In the genomic region with DNA sequence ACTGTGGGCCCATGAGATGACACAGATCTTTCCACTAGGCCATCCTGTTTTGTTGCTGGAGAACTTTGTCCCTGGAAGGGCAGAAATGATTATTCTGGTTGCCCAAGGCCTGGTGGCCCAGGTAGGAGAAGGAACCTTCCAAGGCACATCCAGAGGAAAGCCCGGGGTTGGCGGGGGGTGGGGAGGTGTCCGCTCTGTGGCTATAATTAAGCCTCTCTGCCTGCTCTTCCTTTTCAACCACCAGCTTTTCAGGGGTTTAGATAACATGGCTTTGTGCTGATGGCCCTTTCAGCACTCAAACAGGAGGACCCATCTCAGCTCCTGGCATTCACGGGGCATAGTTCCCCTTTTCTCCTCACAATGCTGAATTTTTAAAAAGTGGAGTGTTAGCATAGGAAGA, we compare ENCODE assay signal across 15 cellular contexts.
A peak's percentile ranks its signal among the peaks of the same experiment; 100 is the strongest.
DNase-seq lines count a peak whose midpoint lies in the region; ATAC-seq and TF ChIP-seq lines count a peak whose summit lies in the region.
"Had no signal": no experiment of that assay in that cellular context is flagged by ENCODE, and none has a peak within 500 bp of the region (broad histone marks: within the 10 kb centered on the region; RNA-seq: fewer than 3 reads in every experiment).

No MANE protein-coding gene starts in this region.

- peaks cover 63% of the 10 kb centered on the region for H3K4me1 Mint-ChIP-seq in activated naive CD8-positive, alpha-beta T cell (ENCODE audit: low read depth)
- H3K4me1 Mint-ChIP-seq in activated naive CD8-positive, alpha-beta T cell treated with anti-CD3 and anti-CD28 coated beads for 36 hours = peaks cover 66% of the 10 kb centered on the region
- peaks cover 100% of the 10 kb centered on the region for H3K4me1 Mint-ChIP-seq in brain

- H3K9me3 Mint-ChIP-seq in activated naive CD8-positive, alpha-beta T cell (ENCODE audit: low read depth) = no peaks in the 10 kb centered on the region
- no peaks in the 10 kb centered on the region for H3K9me3 Mint-ChIP-seq in activated naive CD8-positive, alpha-beta T cell treated with anti-CD3 and anti-CD28 coated beads for 36 hours
- H3K9me3 Mint-ChIP-seq in brain = no peaks in the 10 kb centered on the region
- H3K9me3 Mint-ChIP-seq: activated naive CD4-positive, alpha-beta T cell treated with anti-CD3 and anti-CD28 coated beads, Interleukin-2, amount 10 ng/mL, durations not matched to agents 7 days and 5 days had no signal

- no peak overlapping the region for H3K4me3 ChIP-seq in NB4 (ENCODE audit: low read depth, low read length)
- no peak overlapping the region for H3K4me3 ChIP-seq in skeletal muscle satellite cell (ENCODE audit: low read length)
- no peak overlapping the region for H3K4me3 ChIP-seq in MG63
- no peak overlapping the region for H3K4me3 ChIP-seq in colonic mucosa
- H3K4me3 ChIP-seq: cardiac muscle cell, left lung had no signal

- H3K4me3 Mint-ChIP-seq in activated naive CD8-positive, alpha-beta T cell = no peak overlapping the region
- H3K4me3 Mint-ChIP-seq in activated naive CD8-positive, alpha-beta T cell treated with anti-CD3 and anti-CD28 coated beads for 36 hours = no peak overlapping the region
- H3K4me3 Mint-ChIP-seq in brain = no peak overlapping the region
- H3K4me3 Mint-ChIP-seq: activated naive CD4-positive, alpha-beta T cell treated with anti-CD3 and anti-CD28 coated beads, Interleukin-2, amount 10 ng/mL, durations not matched to agents 7 days and 5 days had no signal

- peak overlapping the region; percentile 46 for H3K27ac Mint-ChIP-seq in activated naive CD8-positive, alpha-beta T cell
- no peak overlapping the region for H3K27ac Mint-ChIP-seq in activated naive CD8-positive, alpha-beta T cell treated with anti-CD3 and anti-CD28 coated beads for 36 hours
- peak overlapping the region in 4 of 5 experiments; percentile 63 to 99 (median 90) for H3K27ac Mint-ChIP-seq in brain
- H3K27ac Mint-ChIP-seq: activated naive CD4-positive, alpha-beta T cell treated with anti-CD3 and anti-CD28 coated beads, Interleukin-2, amount 10 ng/mL, durations not matched to agents 7 days and 5 days had no signal

- intact Hi-C loops in colonic mucosa (cut with DNase I) = loop anchor here (10.0 kb wide), 1 partner anchor 150 kb away; no protein-coding TSS in a partner anchor

- no peak overlapping the region for H3K4me2 ChIP-seq in skeletal muscle satellite cell (ENCODE audit: low read length)

- H3K27me3 Mint-ChIP-seq in activated naive CD8-positive, alpha-beta T cell = no peaks in the 10 kb centered on the region
- no peaks in the 10 kb centered on the region for H3K27me3 Mint-ChIP-seq in activated naive CD8-positive, alpha-beta T cell treated with anti-CD3 and anti-CD28 coated beads for 36 hours
- H3K27me3 Mint-ChIP-seq in brain = no peaks in the 10 kb centered on the region
- H3K27me3 Mint-ChIP-seq: activated naive CD4-positive, alpha-beta T cell treated with anti-CD3 and anti-CD28 coated beads, Interleukin-2, amount 10 ng/mL, durations not matched to agents 7 days and 5 days had no signal

- DNase-seq in activated naive CD8-positive, alpha-beta T cell treated with anti-CD3 and anti-CD28 coated beads for 36 hours = no peak
- DNase-seq in NB4 (ENCODE audit: low read depth) (peak; percentile 30), MG63 (no peak), colonic mucosa (no peak)
- DNase-seq: activated naive CD4-positive, alpha-beta T cell treated with anti-CD3 and anti-CD28 coated beads, Interleukin-2, amount 10 ng/mL, durations not matched to agents 7 days and 5 days; Calu3; effector memory CD4-positive, alpha-beta T cell; left lung; NCI-H2107 had no signal

- no peaks in the 10 kb centered on the region for H3K27me3 ChIP-seq in skeletal muscle satellite cell (ENCODE audit: control insufficient read depth, insufficient read depth, low read length)
- H3K27me3 ChIP-seq in MG63 = no peaks in the 10 kb centered on the region
- H3K27me3 ChIP-seq in colonic mucosa = no peaks in the 10 kb centered on the region
- H3K27me3 ChIP-seq: cardiac muscle cell, left lung had no signal

- no peak overlapping the region for H3K27ac ChIP-seq in colonic mucosa
- H3K27ac ChIP-seq: left lung had no signal

- H3K9me3 ChIP-seq in skeletal muscle satellite cell (replicated peaks; ENCODE audit: low read length) (no peaks in the 10 kb centered on the region), MG63 (peaks cover 5% of the 10 kb centered on the region), colonic mucosa (no peaks in the 10 kb centered on the region)
- H3K9me3 ChIP-seq: left lung had no signal

- H3K4me1 ChIP-seq in skeletal muscle satellite cell (ENCODE audit: control insufficient read depth, insufficient read depth, low read length) (peaks cover 71% of the 10 kb centered on the region), colonic mucosa (peaks cover 8% of the 10 kb centered on the region)

- no peaks in the 10 kb centered on the region for H3K36me3 ChIP-seq in skeletal muscle satellite cell (ENCODE audit: insufficient read depth, low read length)
- H3K36me3 ChIP-seq in MG63 = no peaks in the 10 kb centered on the region
- no peaks in the 10 kb centered on the region for H3K36me3 ChIP-seq in colonic mucosa
- H3K36me3 ChIP-seq: cardiac muscle cell, left lung had no signal

- ATAC-seq in GM21786 (IDR thresholded peaks at IDR 0.05; ENCODE audit: unreplicated experiment) = no peak
- ATAC-seq: left lung, sciatic nerve had no signal

- peak overlapping the region; percentile 38 for H3K9ac ChIP-seq in skeletal muscle satellite cell (ENCODE audit: low read depth, low read length)
- H3K9ac ChIP-seq in colonic mucosa (ENCODE audit: low read depth in 2 of 2, low read length in 2 of 2) = no peak overlapping the region

- TF ChIP-seq CTCF in NB4 (IDR thresholded peaks at IDR 0.05; ENCODE audit: low read depth, low read length) = no peak
- no peak for TF ChIP-seq CTCF in brain (conservative IDR thresholded peaks at IDR 0.05)
- no peak for TF ChIP-seq CTCF in colonic mucosa (IDR thresholded peaks at IDR 0.05)

- TF ChIP-seq POLR2A in NB4 (IDR thresholded peaks at IDR 0.05; ENCODE audit: extremely low read depth, insufficient read length) = no peak

- H3K36me3 Mint-ChIP-seq in activated naive CD8-positive, alpha-beta T cell = peaks cover 5% of the 10 kb centered on the region
- H3K36me3 Mint-ChIP-seq in activated naive CD8-positive, alpha-beta T cell treated with anti-CD3 and anti-CD28 coated beads for 36 hours = peaks cover 7% of the 10 kb centered on the region
- no peaks in the 10 kb centered on the region for H3K36me3 Mint-ChIP-seq in brain
